Comparison of ENCODE assay signal across 18 cellular contexts in genomic region chr12:126362964-126363363, GRCh38.
DNase-seq lines count a peak whose midpoint lies in the region; ATAC-seq, FAIRE-seq and TF ChIP-seq lines count a peak whose summit lies in the region.
"Had no signal": no experiment of that assay in that cellular context is flagged by ENCODE, and none has a peak within 500 bp of the region (broad histone marks: within the 10 kb centered on the region; RNA-seq: fewer than 3 reads in every experiment).

No MANE protein-coding gene starts in this region.

- DNase-seq in H54 (ENCODE audit: insufficient read length, low spot score) (no peak), esophagus muscularis mucosa (ENCODE audit: extremely low spot score) (peak; percentile 79), testis (peak; percentile 34), GF-D8 (lab: John Stamatoyannopoulos, UW) (no peak), C1 segment of cervical spinal cord (lab: John Stamatoyannopoulos, UW) (no peak)
- DNase-seq: CD4-positive, CD25-positive, alpha-beta regulatory T cell; DMS153; Karpas-422; NCI-H1092; NCI-H1436 treated with DMSO at 0.1 percent for 48 hours; NCI-H2029 treated with DMSO at 0.1 percent for 48 hours; NCI-H2171 treated with DMSO at 0.1 percent for 48 hours; NCI-H446 treated with DMSO at 0.1 percent for 48 hours; NCI-H748 treated with DMSO at 0.1 percent for 48 hours; RPMI8226; SIG-M5 had no signal

- no peaks in the 10 kb centered on the region for H3K36me3 ChIP-seq in OCI-LY1 (ENCODE audit: insufficient read depth, low read length)
- no peaks in the 10 kb centered on the region for H3K36me3 ChIP-seq in esophagus muscularis mucosa
- H3K36me3 ChIP-seq in testis (ENCODE audit: low read depth, missing control alignments): no peaks in the 10 kb centered on the region

- H3K27ac ChIP-seq in OCI-LY1 (ENCODE audit: low read depth, low read length, poor library complexity, severe bottlenecking): no peak overlapping the region
- no peak overlapping the region for H3K27ac ChIP-seq in esophagus muscularis mucosa (replicated peaks in 1 of 4)
- no peak overlapping the region for H3K27ac ChIP-seq in testis

- no peaks in the 10 kb centered on the region for H3K27me3 ChIP-seq in OCI-LY1 (ENCODE audit: insufficient read depth, low read length)
- peaks cover 0 to 3% (median 0%) of the 10 kb centered on the region in 4 donors for H3K27me3 ChIP-seq in esophagus muscularis mucosa
- no peaks in the 10 kb centered on the region for H3K27me3 ChIP-seq in testis

- no peak overlapping the region for H3K4me2 ChIP-seq in OCI-LY1 (ENCODE audit: low read length)

- FAIRE-seq in H54 (lab: Jason Lieb, UNC): peak; percentile 58

- H3K9ac ChIP-seq in OCI-LY1 (ENCODE audit: low read length): no peak overlapping the region

- H3F3A ChIP-seq in OCI-LY1 (ENCODE audit: insufficient read depth, low read length): no peaks in the 10 kb centered on the region

- no peaks in the 10 kb centered on the region for H3K79me2 ChIP-seq in OCI-LY1 (ENCODE audit: insufficient read depth, low read length)

- H3K4me1 ChIP-seq in OCI-LY1 (ENCODE audit: insufficient read depth, low read length, severe bottlenecking): no peaks in the 10 kb centered on the region
- no peaks in the 10 kb centered on the region for H3K4me1 ChIP-seq in esophagus muscularis mucosa
- no peaks in the 10 kb centered on the region for H3K4me1 ChIP-seq in testis

- no peaks in the 10 kb centered on the region for H3K9me3 ChIP-seq in OCI-LY1 (ENCODE audit: low read length)
- H3K9me3 ChIP-seq in esophagus muscularis mucosa: no peaks in the 10 kb centered on the region
- no peaks in the 10 kb centered on the region for H3K9me3 ChIP-seq in testis

- WGBS in esophagus muscularis mucosa: 75% methylated on average over 9 of the region's 9 CpGs
- 62 to 68% methylated on average over 7 to 9 of the region's 9 CpGs for WGBS in testis, 2 donors

- no peak for TF ChIP-seq POLR2A in H54 (IDR thresholded peaks at IDR 0.05; ENCODE audit: low read depth, low read length)
- no peak for TF ChIP-seq POLR2A in esophagus muscularis mucosa (IDR thresholded peaks at IDR 0.05; ENCODE audit: low read depth)
- no peak for TF ChIP-seq POLR2A in testis (IDR thresholded peaks at IDR 0.05)

- ATAC-seq in GM18909 (IDR thresholded peaks at IDR 0.05; ENCODE audit: poor library complexity, unreplicated experiment): no peak

- no peak overlapping the region for H3K4me3 ChIP-seq in OCI-LY1 (ENCODE audit: low read depth, low read length, poor library complexity, severe bottlenecking)
- H3K4me3 ChIP-seq in esophagus muscularis mucosa: no peak overlapping the region
- H3K4me3 ChIP-seq in testis: no peak overlapping the region

- no peak for TF ChIP-seq EP300 in esophagus muscularis mucosa (IDR thresholded peaks at IDR 0.05)

- no peaks in the 10 kb centered on the region for H4K20me1 ChIP-seq in OCI-LY1 (ENCODE audit: insufficient read depth, low read length)

- H3K9me2 ChIP-seq in OCI-LY1 (ENCODE audit: low read depth, low read length): no peaks in the 10 kb centered on the region

- peak; percentile 34; the same call in 1 of the 2 replicates for TF ChIP-seq CTCF in OCI-LY1 (IDR thresholded peaks at IDR 0.05; ENCODE audit: low read length)
- no peak for TF ChIP-seq CTCF in esophagus muscularis mucosa (IDR thresholded peaks at IDR 0.05)
- no peak for TF ChIP-seq CTCF in testis (IDR thresholded peaks at IDR 0.05)

- H2AFZ ChIP-seq in OCI-LY1 (ENCODE audit: low read length): no peak overlapping the region

- intact Hi-C loops in esophagus muscularis mucosa (cut with DNase I): no loop called here
- intact Hi-C loops in testis (cut with DNase I; ENCODE audit: low total_unique reads): no loop called here

Comparison
In these comparisons a context has a peak if more than half of its experiments do, and no peak if none do; other contexts are left out.
1. DNase-seq: peak in esophagus muscularis mucosa (single experiment) and testis (single experiment); none in H54 (single experiment), GF-D8 (single experiment) and C1 segment of cervical spinal cord (0 of 14).